29 cellular contexts compared by ENCODE assay signal in genomic region chr22:50519151-50519550, GRCh38. TPM values are rescaled to one million over a fixed set of nuclear protein-coding genes. Genes with fewer than 3 reads are reported as not detected.
A peak's percentile ranks its signal among the peaks of the same experiment; 100 is the strongest.
DNase-seq lines count a peak whose midpoint lies in the region; ATAC-seq, FAIRE-seq and TF ChIP-seq lines count a peak whose summit lies in the region.
"Had no signal": no experiment of that assay in that cellular context is flagged by ENCODE, and none has a peak within 500 bp of the region (broad histone marks: within the 10 kb centered on the region; RNA-seq: fewer than 3 reads in every experiment).

No MANE protein-coding gene starts in this region.

- BruUV-seq in K562 (replicated peaks; lab: Mats Ljungman, UMichigan), result no TSS peak

- H3K4me3 ChIP-seq in SK-N-SH (ENCODE audit: low read depth in 2 of 2, low read length in 1 of 2) (no peak overlapping the region), right cardiac atrium (ENCODE audit: low read length) (no peak overlapping the region), K562 (no peak overlapping the region), osteoblast (ENCODE audit: insufficient read depth, low read length) (no peak overlapping the region)
- H3K4me3 ChIP-seq: A549; BLaER1 treated with 17β-estradiol and CSF1 and Interleukin-3, amounts not matched to agents 10 nM and 100 nM; GM12878 had no signal

- DNase-seq in SK-N-SH (peak; percentile 5), right cardiac atrium (peak in 2 of 3 donors; percentile 30 to 50), left ventricle myocardium superior (no peak), K562 (ENCODE audit: extremely low read depth in 1 of 4, low spot score in 3 of 4) (no peak), osteoblast (ENCODE audit: insufficient read length, low spot score, missing footprints) (peak; percentile 37), ureter (ENCODE audit: low spot score) (no peak)
- DNase-seq in activated effector memory CD4-positive, alpha-beta T cell treated with anti-CD3 and anti-CD28 coated beads, Interleukin-2, amount 50 U/mL, for 16 hours, result no peak
- DNase-seq: AML-193; Caco-2; Calu3; CD4-positive, alpha-beta T cell; CD8-positive, alpha-beta T cell; DMS 273 treated with DMSO at 0.1 percent for 48 hours; DMS153; DMS53; DMS79; DND-41; EL; GDM1 had no signal

- no peaks in the 10 kb centered on the region for H3K9me1 ChIP-seq in K562 (ENCODE audit: control insufficient read depth, insufficient read depth, low read length)

- TF ChIP-seq RAD21 in SK-N-SH (IDR thresholded peaks at IDR 0.05; ENCODE audit: low read length), result no peak
- TF ChIP-seq RAD21 in K562 (CRISPR knock-in tag; conservative IDR thresholded peaks at IDR 0.05 in 1 of 2, IDR thresholded peaks at IDR 0.05 in 1 of 2), result no peak

- 100% methylated on average over 3 of the region's 8 CpGs for WGBS in SK-N-SH (ENCODE audit: low lambda C conversion rate)
- 94% methylated on average over 8 of the region's 8 CpGs for WGBS in right cardiac atrium
- WGBS in K562 (ENCODE audit: insufficient coverage, low coverage, missing lambda C conversion rate), result 92% methylated on average over 5 of the region's 8 CpGs

- no peaks in the 10 kb centered on the region for H3K9me2 ChIP-seq in SK-N-SH

- H3F3A ChIP-seq in SK-N-SH (replicated peaks; ENCODE audit: insufficient read depth), result no peaks in the 10 kb centered on the region

- 0 out of 2 replicates have a peak, but pooled peaks cover 5% of the 10 kb centered on the region for H4K20me1 ChIP-seq in SK-N-SH (ENCODE audit: insufficient read depth)
- 0 out of 2 replicates have a peak, but pooled peaks cover 4% of the 10 kb centered on the region for H4K20me1 ChIP-seq in K562 (replicated peaks; ENCODE audit: control insufficient read depth, insufficient read depth, low read length)
- peaks cover 15% of the 10 kb centered on the region for H4K20me1 ChIP-seq in osteoblast (ENCODE audit: insufficient read depth, low read length)

- H3K4me2 ChIP-seq in SK-N-SH, result no peak overlapping the region
- no peak overlapping the region for H3K4me2 ChIP-seq in K562 (ENCODE audit: insufficient read depth, low read length)
- H3K4me2 ChIP-seq in osteoblast (ENCODE audit: insufficient read depth, low read length), result no peak overlapping the region
- H3K4me2 ChIP-seq: A549; BLaER1 treated with 17β-estradiol and CSF1 and Interleukin-3, amounts not matched to agents 10 nM and 100 nM had no signal

- CTCF ChIA-PET in SK-N-SH (lab: Yijun Ruan, JAX) (interaction anchor here (1.3 to 1.8 kb wide), 2 partner anchors 21 to 44 kb away, joined by 3 to 6 read pairs; partner anchors contain the start of gene SYCE3), K562 (lab: Yijun Ruan, JAX; ENCODE audit: low intra/inter-chr PET ratio) (no interaction called here)

- FAIRE-seq in K562 (lab: Jason Lieb, UNC), result no peak
- FAIRE-seq: A549, GM12878, GM12892, GM18507 had no signal

- H3K27me3 ChIP-seq in SK-N-SH (ENCODE audit: insufficient read depth) (no peaks in the 10 kb centered on the region), right cardiac atrium (ENCODE audit: control insufficient read depth, insufficient read depth) (no peaks in the 10 kb centered on the region), K562 (ENCODE audit: control insufficient read depth in 2 of 2, insufficient read depth in 2 of 2, low read length in 2 of 2) (no peaks in the 10 kb centered on the region), osteoblast (ENCODE audit: insufficient read depth, low read length) (no peaks in the 10 kb centered on the region)
- H3K27me3 ChIP-seq: BLaER1 treated with 17β-estradiol and CSF1 and Interleukin-3, amounts not matched to agents 10 nM and 100 nM had no signal

- TF ChIP-seq EP300 in SK-N-SH (IDR thresholded peaks at IDR 0.05; ENCODE audit: borderline replicate concordance in 1 of 2, low read depth in 1 of 2, low read length in 1 of 2) (no peak), K562 (IDR thresholded peaks at IDR 0.05; ENCODE audit: low read length) (no peak)

- intact Hi-C loops in right cardiac atrium (cut with DNase I) (no loop called here), left ventricle myocardium superior (cut with micrococcal nuclease) (no loop called here), K562 (cut with micrococcal nuclease) (no loop called here)

- POLR2A ChIA-PET in SK-N-SH (lab: Yijun Ruan, JAX), result no interaction called here
- POLR2A ChIA-PET in K562 (lab: Yijun Ruan, JAX), result interaction anchor here (1.8 to 2.7 kb wide), 2 partner anchors 9 to 11 kb away, joined by 6 to 11 read pairs; partner anchors contain the start of genes LMF2 and NCAPH2

- no peaks in the 10 kb centered on the region for H3K9me3 ChIP-seq in SK-N-SH
- H3K9me3 ChIP-seq in right cardiac atrium (ENCODE audit: control insufficient read depth, low read length), result no peaks in the 10 kb centered on the region
- no peaks in the 10 kb centered on the region for H3K9me3 ChIP-seq in K562 (replicated peaks; ENCODE audit: control insufficient read depth, insufficient read depth, low read depth, low read length)
- no peaks in the 10 kb centered on the region for H3K9me3 ChIP-seq in osteoblast (ENCODE audit: low read depth, low read length)
- H3K9me3 ChIP-seq: A549; BLaER1 treated with 17β-estradiol and CSF1 and Interleukin-3, amounts not matched to agents 10 nM and 100 nM; Caco-2 had no signal

- H3K27ac ChIP-seq in SK-N-SH (ENCODE audit: low read depth in 2 of 2, low read length in 1 of 2) (no peak overlapping the region), right cardiac atrium (ENCODE audit: low read length) (no peak overlapping the region), K562 (ENCODE audit: extremely low read depth, low read depth, low read length) (no peak overlapping the region), osteoblast (ENCODE audit: low read depth, low read length) (no peak overlapping the region)
- H3K27ac ChIP-seq: 22Rv1, A549, C4-2B had no signal

- H2AFZ ChIP-seq in SK-N-SH (ENCODE audit: low read depth) (no peak overlapping the region), K562 (ENCODE audit: low read depth, low read length) (no peak overlapping the region), osteoblast (ENCODE audit: low read length) (no peak overlapping the region)

- H3K36me3 ChIP-seq in SK-N-SH (replicated peaks in 1 of 2; ENCODE audit: control insufficient read depth in 1 of 2, insufficient read depth in 2 of 2, low read length in 1 of 2) (peaks cover 7 to 54% of the 10 kb centered on the region in 2 experiments), K562 (ENCODE audit: control insufficient read depth, insufficient read depth, low read length) (peaks cover 79% of the 10 kb centered on the region; the same call in 1 of the 3 replicates), osteoblast (ENCODE audit: insufficient read depth, low read length) (peaks cover 32% of the 10 kb centered on the region)

- H3K4me1 ChIP-seq in SK-N-SH (ENCODE audit: control insufficient read depth in 1 of 2, insufficient read depth in 2 of 2, low read depth in 1 of 2, low read length in 1 of 2) (peaks cover 3 to 6% of the 10 kb centered on the region in 2 experiments; a peak in 2 of 4 replicates), right cardiac atrium (ENCODE audit: control insufficient read depth, insufficient read depth, low read length) (no peaks in the 10 kb centered on the region), K562 (replicated peaks in 1 of 2; ENCODE audit: control insufficient read depth in 2 of 2, insufficient read depth in 2 of 2, low read length in 2 of 2) (peaks cover 0 to 16% of the 10 kb centered on the region in 2 experiments; a peak in 3 of 5 replicates), osteoblast (ENCODE audit: insufficient read depth, low read length) (peaks cover 1% of the 10 kb centered on the region)

- TF ChIP-seq CTCF in SK-N-SH (IDR thresholded peaks at IDR 0.05), result no peak
- no peak for TF ChIP-seq CTCF in K562 (IDR thresholded peaks at IDR 0.05 in 2 of 3, conservative IDR thresholded peaks at IDR 0.05 in 1 of 3; ENCODE audit: insufficient read depth in 2 of 3, low read depth in 1 of 3, low read length in 3 of 3)
- TF ChIP-seq CTCF in osteoblast (IDR thresholded peaks at IDR 0.05; ENCODE audit: extremely low read depth, low read depth, low read length), result no peak

- in situ Hi-C loops in K562 (cut with MboI), result no loop called here

- H3K9ac ChIP-seq in SK-N-SH (no peak overlapping the region), K562 (ENCODE audit: insufficient read depth in 1 of 2, low read depth in 2 of 2, low read length in 2 of 2) (no peak overlapping the region)

- no peak for ATAC-seq in SK-N-SH treated with all-trans-retinoic acid at 6 μM for 48 hours
- ATAC-seq in right cardiac atrium, result no peak
- ATAC-seq in left ventricle myocardium superior, result no peak
- no peak for ATAC-seq in K562
- ATAC-seq: A549; CD8-positive, alpha-beta T cell; GM12878 had no signal

- H3K79me2 ChIP-seq in SK-N-SH (ENCODE audit: insufficient read depth) (peaks cover 41% of the 10 kb centered on the region), K562 (ENCODE audit: control insufficient read depth, insufficient read depth, low read length) (peaks cover 25% of the 10 kb centered on the region), osteoblast (ENCODE audit: insufficient read depth, low read length) (peaks cover 53% of the 10 kb centered on the region)

- TF ChIP-seq POLR2A in K562 (conservative IDR thresholded peaks at IDR 0.05), result no peak

RNA-seq across cellular contexts. Expression of gene SCO2, which starts 6.2 kb away (rescaled TPM):
- polyA plus RNA-seq in SK-N-SH (2012; rRNA removed) (3.2 and 4.0 TPM in 2 replicates), right cardiac atrium (not detected), K562 (2011; rRNA removed) (1.1 and 2.2 TPM in 2 replicates), K562 (2014; fragmentation: Illumina TruSeq; extraction: Trizol) (0.34 TPM in 1 of 2 replicates, not detected in the other), K562 (2014; fragmentation: Nextera tagmentation; extraction: Ambion mirVana) (not detected), K562 (2014; rRNA removed) (1.0 and 2.2 TPM in 2 replicates)
- polyA plus RNA-seq in SK-N-SH (2012; cell fraction: cytosol; rRNA removed), result 0.82 and 1.5 TPM in 2 replicates
- 2.6 and 2.9 TPM in 2 replicates for polyA plus RNA-seq in SK-N-SH (2012; cell fraction: nucleus; rRNA removed)
- total RNA-seq in right cardiac atrium (1 to 10 TPM in 2 of 4 donors, not detected in 2; 1.4 to 2.2 TPM), left ventricle myocardium superior (1.3 TPM), K562 (2014; rRNA removed) (2.2 and 2.6 TPM in 2 replicates), K562 (2014; rRNA removed; fragmentation: Illumina TruSeq; extraction: Trizol) (not detected in 2 replicates), K562 (2015; rRNA removed; fragmentation: Illumina TruSeq; extraction: Trizol) (0.26 and 0.69 TPM in 2 replicates), K562 (2021) (4.0 and 8.9 TPM in 2 replicates), osteoblast (5.1 and 5.6 TPM in 2 replicates), ureter (not detected)
- not detected in 2 replicates for total RNA-seq in K562 (2011; cell fraction: chromatin; rRNA removed; ENCODE audit: low replicate concordance)
- total RNA-seq in K562 (2011; cell fraction: nucleolus; rRNA removed), result 1.0 and 3.9 TPM in 2 replicates
- total RNA-seq in K562 (2011; cell fraction: nucleoplasm; rRNA removed), result not detected in 2 replicates
- 2.9 and 6.2 TPM in 2 replicates for polyA plus RNA-seq in K562 (2011; cell fraction: cytosol; rRNA removed)
- 0.51 and 1.7 TPM in 2 replicates for polyA plus RNA-seq in K562 (2011; cell fraction: nucleus; rRNA removed)
- 1.7 and 7.0 TPM in 2 replicates for polyA plus RNA-seq in K562 (2012)
- not detected in 2 replicates for polyA minus RNA-seq in K562 (2011; rRNA and poly(A)+ RNA removed)
- 1.2 TPM in 1 of 2 replicates, not detected in the other for polyA minus RNA-seq in K562 (2011; cell fraction: cytosol; rRNA and poly(A)+ RNA removed)
- polyA minus RNA-seq in K562 (2011; cell fraction: nucleus; rRNA and poly(A)+ RNA removed), result 0.89 and 1.2 TPM in 2 replicates

RNA-seq across cellular contexts. Expression of gene TYMP, which starts 10.7 kb away (rescaled TPM):
- polyA plus RNA-seq in SK-N-SH (2012; rRNA removed), result 1.1 and 1.7 TPM in 2 replicates
- polyA plus RNA-seq in SK-N-SH (2012; cell fraction: cytosol; rRNA removed), result 0.45 and 0.62 TPM in 2 replicates
- 5.0 and 11.0 TPM in 2 replicates for polyA plus RNA-seq in SK-N-SH (2012; cell fraction: nucleus; rRNA removed)
- 10 to 100 TPM; 14.6 to 35.5 (median 19.3) TPM for total RNA-seq in right cardiac atrium
- polyA plus RNA-seq in right cardiac atrium, result 18.5 TPM
- 12.7 TPM for total RNA-seq in left ventricle myocardium superior
- 0.30 TPM in 1 of 2 replicates, not detected in the other for total RNA-seq in K562 (2011; cell fraction: chromatin; rRNA removed; ENCODE audit: low replicate concordance)
- 1.3 and 1.4 TPM in 2 replicates for total RNA-seq in K562 (2011; cell fraction: nucleolus; rRNA removed)
- total RNA-seq in K562 (2011; cell fraction: nucleoplasm; rRNA removed), result 0.46 TPM in 1 of 2 replicates, not detected in the other
- 2.4 and 3.7 TPM in 2 replicates for total RNA-seq in K562 (2014; rRNA removed)
- not detected in 2 replicates for total RNA-seq in K562 (2014; rRNA removed; fragmentation: Illumina TruSeq; extraction: Trizol)
- total RNA-seq in K562 (2015; rRNA removed; fragmentation: Illumina TruSeq; extraction: Trizol), result not detected in 2 replicates
- total RNA-seq in K562 (2021), result 2.6 and 4.0 TPM in 2 replicates
- 0.17 and 0.27 TPM in 2 replicates for polyA plus RNA-seq in K562 (2011; rRNA removed)
- 1.0 and 5.9 TPM in 2 replicates for polyA plus RNA-seq in K562 (2011; cell fraction: cytosol; rRNA removed)
- 0.77 and 1.7 TPM in 2 replicates for polyA plus RNA-seq in K562 (2011; cell fraction: nucleus; rRNA removed)
- 2.1 and 4.6 TPM in 2 replicates for polyA plus RNA-seq in K562 (2012)
- polyA plus RNA-seq in K562 (2014; fragmentation: Illumina TruSeq; extraction: Trizol), result not detected in 2 replicates
- polyA plus RNA-seq in K562 (2014; fragmentation: Nextera tagmentation; extraction: Ambion mirVana), result under 1 TPM in 1 of 2 experiments, not detected in 1; 0.03 TPM
- 2.7 and 2.8 TPM in 2 replicates for polyA plus RNA-seq in K562 (2014; rRNA removed)
- not detected in 2 replicates for polyA minus RNA-seq in K562 (2011; rRNA and poly(A)+ RNA removed)
- polyA minus RNA-seq in K562 (2011; cell fraction: cytosol; rRNA and poly(A)+ RNA removed), result not detected in 2 replicates
- polyA minus RNA-seq in K562 (2011; cell fraction: nucleus; rRNA and poly(A)+ RNA removed), result 0.67 and 0.94 TPM in 2 replicates
- 14.4 and 30.0 TPM in 2 replicates for total RNA-seq in osteoblast
- 37.9 TPM for total RNA-seq in ureter

RNA-seq across cellular contexts. Expression of gene NCAPH2, which starts 11.1 kb away (rescaled TPM):
- 21.1 and 22.4 TPM in 2 replicates for polyA plus RNA-seq in SK-N-SH (2012; rRNA removed)
- polyA plus RNA-seq in SK-N-SH (2012; cell fraction: cytosol; rRNA removed), result 8.0 and 12.9 TPM in 2 replicates
- 54.6 and 65.2 TPM in 2 replicates for polyA plus RNA-seq in SK-N-SH (2012; cell fraction: nucleus; rRNA removed)
- 10 to 100 TPM; 23.3 to 35.0 (median 28.6) TPM for total RNA-seq in right cardiac atrium
- 29.1 TPM for polyA plus RNA-seq in right cardiac atrium
- 30.6 TPM for total RNA-seq in left ventricle myocardium superior
- total RNA-seq in K562 (2011; cell fraction: chromatin; rRNA removed; ENCODE audit: low replicate concordance), result 73.5 and 259 TPM in 2 replicates
- 203 and 218 TPM in 2 replicates for total RNA-seq in K562 (2011; cell fraction: nucleolus; rRNA removed)
- total RNA-seq in K562 (2011; cell fraction: nucleoplasm; rRNA removed), result 91.6 and 121 TPM in 2 replicates
- 72.3 and 79.2 TPM in 2 replicates for total RNA-seq in K562 (2014; rRNA removed)
- 20.2 and 24.3 TPM in 2 replicates for total RNA-seq in K562 (2014; rRNA removed; fragmentation: Illumina TruSeq; extraction: Trizol)
- total RNA-seq in K562 (2015; rRNA removed; fragmentation: Illumina TruSeq; extraction: Trizol), result 40.5 and 42.9 TPM in 2 replicates
- total RNA-seq in K562 (2021), result 83.2 and 88.6 TPM in 2 replicates
- polyA plus RNA-seq in K562 (2011; rRNA removed), result 31.2 and 43.9 TPM in 2 replicates
- polyA plus RNA-seq in K562 (2011; cell fraction: cytosol; rRNA removed), result 48.1 and 62.5 TPM in 2 replicates
- 140 and 169 TPM in 2 replicates for polyA plus RNA-seq in K562 (2011; cell fraction: nucleus; rRNA removed)
- polyA plus RNA-seq in K562 (2012), result 46.4 and 80.8 TPM in 2 replicates
- polyA plus RNA-seq in K562 (2014; fragmentation: Illumina TruSeq; extraction: Trizol), result 32.4 and 44.0 TPM in 2 replicates
- polyA plus RNA-seq in K562 (2014; fragmentation: Nextera tagmentation; extraction: Ambion mirVana), result 10 to 100 TPM in 1 of 2 experiments, 1 to 10 TPM in 1; 3.6 to 10.0 TPM
- polyA plus RNA-seq in K562 (2014; rRNA removed), result 63.3 and 67.1 TPM in 2 replicates
- polyA minus RNA-seq in K562 (2011; rRNA and poly(A)+ RNA removed), result 20.3 and 21.0 TPM in 2 replicates
- polyA minus RNA-seq in K562 (2011; cell fraction: cytosol; rRNA and poly(A)+ RNA removed), result 44.2 and 53.0 TPM in 2 replicates
- 37.6 and 55.5 TPM in 2 replicates for polyA minus RNA-seq in K562 (2011; cell fraction: nucleus; rRNA and poly(A)+ RNA removed)
- total RNA-seq in osteoblast, result 24.2 and 27.5 TPM in 2 replicates
- 37.7 TPM for total RNA-seq in ureter

RNA-seq across cellular contexts. Expression of gene LMF2, which starts 11.6 kb away (rescaled TPM):
- 34.3 and 42.8 TPM in 2 replicates for polyA plus RNA-seq in SK-N-SH (2012; rRNA removed)
- polyA plus RNA-seq in SK-N-SH (2012; cell fraction: cytosol; rRNA removed), result 5.5 and 11.9 TPM in 2 replicates
- polyA plus RNA-seq in SK-N-SH (2012; cell fraction: nucleus; rRNA removed), result 235 and 240 TPM in 2 replicates
- total RNA-seq in right cardiac atrium, result 10 to 100 TPM; 32.2 to 33.7 (median 33.3) TPM
- 29.0 TPM for polyA plus RNA-seq in right cardiac atrium
- 27.6 TPM for total RNA-seq in left ventricle myocardium superior
- total RNA-seq in K562 (2011; cell fraction: chromatin; rRNA removed; ENCODE audit: low replicate concordance), result 23.7 and 131 TPM in 2 replicates
- total RNA-seq in K562 (2011; cell fraction: nucleolus; rRNA removed), result 145 and 174 TPM in 2 replicates
- 53.0 and 58.1 TPM in 2 replicates for total RNA-seq in K562 (2011; cell fraction: nucleoplasm; rRNA removed)
- 18.1 and 26.0 TPM in 2 replicates for total RNA-seq in K562 (2014; rRNA removed)
- total RNA-seq in K562 (2014; rRNA removed; fragmentation: Illumina TruSeq; extraction: Trizol), result 0.67 and 1.2 TPM in 2 replicates
- 7.5 and 7.6 TPM in 2 replicates for total RNA-seq in K562 (2015; rRNA removed; fragmentation: Illumina TruSeq; extraction: Trizol)
- 35.8 and 37.1 TPM in 2 replicates for total RNA-seq in K562 (2021)
- 8.8 and 19.2 TPM in 2 replicates for polyA plus RNA-seq in K562 (2011; rRNA removed)
- 17.7 and 43.8 TPM in 2 replicates for polyA plus RNA-seq in K562 (2011; cell fraction: cytosol; rRNA removed)
- polyA plus RNA-seq in K562 (2011; cell fraction: nucleus; rRNA removed), result 202 and 324 TPM in 2 replicates
- polyA plus RNA-seq in K562 (2012), result 22.2 and 47.8 TPM in 2 replicates
- 3.2 and 13.6 TPM in 2 replicates for polyA plus RNA-seq in K562 (2014; fragmentation: Illumina TruSeq; extraction: Trizol)
- under 1 TPM; 0.08 to 0.39 TPM for polyA plus RNA-seq in K562 (2014; fragmentation: Nextera tagmentation; extraction: Ambion mirVana)
- 31.7 and 32.7 TPM in 2 replicates for polyA plus RNA-seq in K562 (2014; rRNA removed)
- 3.2 and 3.9 TPM in 2 replicates for polyA minus RNA-seq in K562 (2011; rRNA and poly(A)+ RNA removed)
- polyA minus RNA-seq in K562 (2011; cell fraction: cytosol; rRNA and poly(A)+ RNA removed), result 17.6 and 18.8 TPM in 2 replicates
- polyA minus RNA-seq in K562 (2011; cell fraction: nucleus; rRNA and poly(A)+ RNA removed), result 38.4 and 48.2 TPM in 2 replicates
- 56.8 and 60.7 TPM in 2 replicates for total RNA-seq in osteoblast
- total RNA-seq in ureter, result 63.6 TPM

RNA-seq across cellular contexts. Expression of gene KLHDC7B, which starts 26.5 kb away (rescaled TPM):
- polyA plus RNA-seq in SK-N-SH (2012; rRNA removed) (0.03 and 0.07 TPM in 2 replicates), right cardiac atrium (not detected), K562 (2011; rRNA removed) (0.09 TPM in 1 of 2 replicates, not detected in the other), K562 (2014; fragmentation: Illumina TruSeq; extraction: Trizol) (0.04 and 0.22 TPM in 2 replicates), K562 (2014; fragmentation: Nextera tagmentation; extraction: Ambion mirVana) (not detected), K562 (2014; rRNA removed) (0.07 and 0.15 TPM in 2 replicates)
- polyA plus RNA-seq in SK-N-SH (2012; cell fraction: cytosol; rRNA removed), result 0.01 and 0.03 TPM in 2 replicates
- polyA plus RNA-seq in SK-N-SH (2012; cell fraction: nucleus; rRNA removed), result 0.37 and 0.38 TPM in 2 replicates
- total RNA-seq in right cardiac atrium (under 1 TPM in 3 of 4 donors, not detected in 1; 0.08 to 0.14 (median 0.09) TPM), left ventricle myocardium superior (not detected), K562 (2014; rRNA removed) (0.05 and 0.08 TPM in 2 replicates), K562 (2014; rRNA removed; fragmentation: Illumina TruSeq; extraction: Trizol) (not detected in 2 replicates), K562 (2015; rRNA removed; fragmentation: Illumina TruSeq; extraction: Trizol) (0.04 TPM in 2 replicates), K562 (2021) (0.22 TPM in 2 replicates), osteoblast (0.29 and 0.72 TPM in 2 replicates), ureter (1.2 TPM)
- total RNA-seq in K562 (2011; cell fraction: chromatin; rRNA removed; ENCODE audit: low replicate concordance), result 0.14 and 0.28 TPM in 2 replicates
- 0.17 and 0.39 TPM in 2 replicates for total RNA-seq in K562 (2011; cell fraction: nucleolus; rRNA removed)
- 0.22 and 0.31 TPM in 2 replicates for total RNA-seq in K562 (2011; cell fraction: nucleoplasm; rRNA removed)
- 0.03 and 0.06 TPM in 2 replicates for polyA plus RNA-seq in K562 (2011; cell fraction: cytosol; rRNA removed)
- 0.11 and 0.27 TPM in 2 replicates for polyA plus RNA-seq in K562 (2011; cell fraction: nucleus; rRNA removed)
- polyA plus RNA-seq in K562 (2012), result 0.52 and 46.0 TPM in 2 replicates
- polyA minus RNA-seq in K562 (2011; rRNA and poly(A)+ RNA removed), result 0.03 TPM in 1 of 2 replicates, not detected in the other
- 0.36 TPM in 1 of 2 replicates, not detected in the other for polyA minus RNA-seq in K562 (2011; cell fraction: cytosol; rRNA and poly(A)+ RNA removed)
- 0.13 TPM in 1 of 2 replicates, not detected in the other for polyA minus RNA-seq in K562 (2011; cell fraction: nucleus; rRNA and poly(A)+ RNA removed)
- total RNA-seq: A172, G401 had no signal

Comparison
In these comparisons a context has a peak if more than half of its experiments do, and no peak if none do; other contexts are left out.
1. DNase-seq: peak in SK-N-SH (single experiment), right cardiac atrium (2 of 3) and osteoblast (single experiment); none in left ventricle myocardium superior (single experiment), K562 (0 of 4), activated effector memory CD4-positive, alpha-beta T cell treated with anti-CD3 and anti-CD28 coated beads, Interleukin-2, amount 50 U/mL, for 16 hours (single experiment) and ureter (single experiment).